ENCODE assay signal across 3 cellular contexts in the genomic region with DNA sequence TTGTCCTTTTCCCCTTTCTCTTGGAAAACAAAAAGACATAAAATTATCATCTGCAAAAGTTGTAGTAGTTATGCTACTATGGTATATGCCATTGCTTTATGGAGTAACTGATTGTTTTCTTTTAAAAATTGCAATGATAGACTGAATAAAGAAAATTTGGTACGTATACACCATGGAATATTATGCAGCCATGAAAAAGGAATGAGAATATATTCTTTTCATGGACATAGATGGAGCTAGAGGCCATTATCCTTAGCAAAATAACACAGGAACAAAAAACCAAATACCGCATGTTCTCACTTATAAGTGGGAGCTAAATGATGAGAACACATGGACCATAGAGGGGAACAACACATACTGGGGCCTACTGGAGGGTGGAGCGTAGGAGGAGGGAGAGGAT.
A peak's percentile ranks its signal among the peaks of the same experiment; 100 is the strongest.
TF ChIP-seq lines count a peak whose summit lies in the region.

No MANE protein-coding gene starts in this region.

TF ChIP-seq in HEK293, 187 proteins besides CTCF, POLR2A, EP300 and RAD21:
- peak; percentile 66 for TF ChIP-seq ZNF146 (tag by site-specific recombination; IDR thresholded peaks at IDR 0.05)
- TF ChIP-seq, protein P1, sequence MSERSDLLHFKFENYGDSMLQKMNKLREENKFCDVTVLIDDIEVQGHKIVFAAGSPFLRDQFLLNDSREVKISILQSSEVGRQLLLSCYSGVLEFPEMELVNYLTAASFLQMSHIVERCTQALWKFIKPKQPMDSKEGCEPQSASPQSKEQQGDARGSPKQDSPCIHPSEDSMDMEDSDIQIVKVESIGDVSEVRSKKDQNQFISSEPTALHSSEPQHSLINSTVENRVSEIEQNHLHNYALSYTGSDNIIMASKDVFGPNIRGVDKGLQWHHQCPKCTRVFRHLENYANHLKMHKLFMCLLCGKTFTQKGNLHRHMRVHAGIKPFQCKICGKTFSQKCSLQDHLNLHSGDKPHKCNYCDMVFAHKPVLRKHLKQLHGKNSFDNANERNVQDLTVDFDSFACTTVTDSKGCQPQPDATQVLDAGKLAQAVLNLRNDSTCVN (tag by site-specific recombination; optimal IDR thresholded peaks at IDR 0.05), result no peak

TF ChIP-seq in K562, 482 proteins besides CTCF, POLR2A, EP300 and RAD21:
- no peak for TF ChIP-seq ASH1L (IDR thresholded peaks at IDR 0.05; ENCODE audit: borderline replicate concordance, low read depth, partially characterized antibody)
- TF ChIP-seq, protein P2, sequence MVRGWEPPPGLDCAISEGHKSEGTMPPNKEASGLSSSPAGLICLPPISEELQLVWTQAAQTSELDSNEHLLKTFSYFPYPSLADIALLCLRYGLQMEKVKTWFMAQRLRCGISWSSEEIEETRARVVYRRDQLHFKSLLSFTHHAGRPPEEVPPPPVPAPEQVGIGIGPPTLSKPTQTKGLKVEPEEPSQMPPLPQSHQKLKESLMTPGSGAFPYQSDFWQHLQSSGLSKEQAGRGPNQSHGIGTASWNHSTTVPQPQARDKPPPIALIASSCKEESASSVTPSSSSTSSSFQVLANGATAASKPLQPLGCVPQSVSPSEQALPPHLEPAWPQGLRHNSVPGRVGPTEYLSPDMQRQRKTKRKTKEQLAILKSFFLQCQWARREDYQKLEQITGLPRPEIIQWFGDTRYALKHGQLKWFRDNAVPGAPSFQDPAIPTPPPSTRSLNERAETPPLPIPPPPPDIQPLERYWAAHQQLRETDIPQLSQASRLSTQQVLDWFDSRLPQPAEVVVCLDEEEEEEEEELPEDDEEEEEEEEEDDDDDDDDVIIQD (CRISPR knock-in tag; IDR thresholded peaks at IDR 0.05), result no peak
- peak; percentile 82 for TF ChIP-seq ZNF146 (CRISPR knock-in tag; IDR thresholded peaks at IDR 0.05; ENCODE audit: unreplicated experiment)
- peak; percentile 63 for TF ChIP-seq RBM25 (IDR thresholded peaks at IDR 0.05; ENCODE audit: low read depth, low read length, severe bottlenecking)
TF ChIP-seq in K562: peak in this region for 2.

TF ChIP-seq in neural cell, 6 proteins besides CTCF, POLR2A, EP300 and RAD21:
- TF ChIP-seq MXI1 (conservative IDR thresholded peaks at IDR 0.05; ENCODE audit: poor library complexity, severe bottlenecking) (no peak), SMC3 (conservative IDR thresholded peaks at IDR 0.05; ENCODE audit: poor library complexity) (no peak), POLR2AphosphoS5 (IDR thresholded peaks at IDR 0.05) (no peak), EZH2 (IDR thresholded peaks at IDR 0.05; ENCODE audit: borderline replicate concordance, insufficient read depth, low read length, poor library complexity, severe bottlenecking) (no peak), TAF1 (IDR thresholded peaks at IDR 0.05; ENCODE audit: low read depth) (no peak)
- TF ChIP-seq, protein P3, sequence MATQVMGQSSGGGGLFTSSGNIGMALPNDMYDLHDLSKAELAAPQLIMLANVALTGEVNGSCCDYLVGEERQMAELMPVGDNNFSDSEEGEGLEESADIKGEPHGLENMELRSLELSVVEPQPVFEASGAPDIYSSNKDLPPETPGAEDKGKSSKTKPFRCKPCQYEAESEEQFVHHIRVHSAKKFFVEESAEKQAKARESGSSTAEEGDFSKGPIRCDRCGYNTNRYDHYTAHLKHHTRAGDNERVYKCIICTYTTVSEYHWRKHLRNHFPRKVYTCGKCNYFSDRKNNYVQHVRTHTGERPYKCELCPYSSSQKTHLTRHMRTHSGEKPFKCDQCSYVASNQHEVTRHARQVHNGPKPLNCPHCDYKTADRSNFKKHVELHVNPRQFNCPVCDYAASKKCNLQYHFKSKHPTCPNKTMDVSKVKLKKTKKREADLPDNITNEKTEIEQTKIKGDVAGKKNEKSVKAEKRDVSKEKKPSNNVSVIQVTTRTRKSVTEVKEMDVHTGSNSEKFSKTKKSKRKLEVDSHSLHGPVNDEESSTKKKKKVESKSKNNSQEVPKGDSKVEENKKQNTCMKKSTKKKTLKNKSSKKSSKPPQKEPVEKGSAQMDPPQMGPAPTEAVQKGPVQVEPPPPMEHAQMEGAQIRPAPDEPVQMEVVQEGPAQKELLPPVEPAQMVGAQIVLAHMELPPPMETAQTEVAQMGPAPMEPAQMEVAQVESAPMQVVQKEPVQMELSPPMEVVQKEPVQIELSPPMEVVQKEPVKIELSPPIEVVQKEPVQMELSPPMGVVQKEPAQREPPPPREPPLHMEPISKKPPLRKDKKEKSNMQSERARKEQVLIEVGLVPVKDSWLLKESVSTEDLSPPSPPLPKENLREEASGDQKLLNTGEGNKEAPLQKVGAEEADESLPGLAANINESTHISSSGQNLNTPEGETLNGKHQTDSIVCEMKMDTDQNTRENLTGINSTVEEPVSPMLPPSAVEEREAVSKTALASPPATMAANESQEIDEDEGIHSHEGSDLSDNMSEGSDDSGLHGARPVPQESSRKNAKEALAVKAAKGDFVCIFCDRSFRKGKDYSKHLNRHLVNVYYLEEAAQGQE (IDR thresholded peaks at IDR 0.05; ENCODE audit: borderline replicate concordance), result no peak
